1 cellular context compared by ENCODE assay signal in the genomic region with DNA sequence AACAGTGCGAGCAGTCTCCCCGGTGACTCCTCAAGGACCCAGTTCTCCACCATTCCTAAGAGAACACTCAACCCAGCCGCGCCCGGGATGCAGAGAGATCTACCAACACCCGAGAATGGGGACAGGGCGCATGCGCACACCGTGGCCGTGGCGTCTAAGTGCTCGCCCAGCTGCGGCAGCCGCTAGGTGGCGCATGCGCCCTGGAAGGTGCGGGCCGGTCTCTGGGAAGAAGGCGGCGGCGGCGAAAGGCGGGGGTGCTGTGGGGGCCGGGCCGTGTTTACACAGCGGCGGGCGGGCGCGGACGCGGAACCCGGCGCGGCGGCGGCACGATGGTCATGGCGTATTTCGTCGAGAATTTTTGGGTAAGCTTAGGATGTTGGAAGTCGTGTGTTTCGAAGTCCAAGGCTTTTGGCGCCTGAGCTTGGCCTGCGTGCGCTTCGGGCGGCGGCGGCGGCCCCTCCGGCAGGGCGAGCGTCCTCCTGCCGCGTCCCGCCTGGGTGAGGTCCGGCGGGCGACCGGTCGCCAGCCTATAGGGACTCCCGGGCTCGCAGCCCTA.
A peak's percentile ranks its signal among the peaks of the same experiment; 100 is the strongest.
TF ChIP-seq lines count a peak whose summit lies in the region.

A gene with protein sequence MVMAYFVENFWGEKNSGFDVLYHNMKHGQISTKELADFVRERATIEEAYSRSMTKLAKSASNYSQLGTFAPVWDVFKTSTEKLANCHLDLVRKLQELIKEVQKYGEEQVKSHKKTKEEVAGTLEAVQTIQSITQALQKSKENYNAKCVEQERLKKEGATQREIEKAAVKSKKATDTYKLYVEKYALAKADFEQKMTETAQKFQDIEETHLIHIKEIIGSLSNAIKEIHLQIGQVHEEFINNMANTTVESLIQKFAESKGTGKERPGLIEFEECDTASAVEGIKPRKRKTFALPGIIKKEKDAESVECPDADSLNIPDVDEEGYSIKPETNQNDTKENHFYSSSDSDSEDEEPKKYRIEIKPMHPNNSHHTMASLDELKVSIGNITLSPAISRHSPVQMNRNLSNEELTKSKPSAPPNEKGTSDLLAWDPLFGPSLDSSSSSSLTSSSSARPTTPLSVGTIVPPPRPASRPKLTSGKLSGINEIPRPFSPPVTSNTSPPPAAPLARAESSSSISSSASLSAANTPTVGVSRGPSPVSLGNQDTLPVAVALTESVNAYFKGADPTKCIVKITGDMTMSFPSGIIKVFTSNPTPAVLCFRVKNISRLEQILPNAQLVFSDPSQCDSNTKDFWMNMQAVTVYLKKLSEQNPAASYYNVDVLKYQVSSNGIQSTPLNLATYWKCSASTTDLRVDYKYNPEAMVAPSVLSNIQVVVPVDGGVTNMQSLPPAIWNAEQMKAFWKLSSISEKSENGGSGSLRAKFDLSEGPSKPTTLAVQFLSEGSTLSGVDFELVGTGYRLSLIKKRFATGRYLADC (plus strand): TSS at position 274 of the 556 bp plus-strand sequence. CDS start 56 bp downstream, at position 330.

TF ChIP-seq in HepG2, 621 proteins besides CTCF, POLR2A, EP300 and RAD21 (continued from another document and continues in another):
- no peak for TF ChIP-seq ZNF362 (CRISPR knock-in tag; IDR thresholded peaks at IDR 0.05; ENCODE audit: borderline replicate concordance)
- no peak for TF ChIP-seq TEAD2 (CRISPR knock-in tag; IDR thresholded peaks at IDR 0.05)
- no peak for TF ChIP-seq ZNF660 (CRISPR knock-in tag; IDR thresholded peaks at IDR 0.05; ENCODE audit: borderline replicate concordance, low read depth)
- peak; percentile 25; the same call in 1 of the 2 replicates for TF ChIP-seq ZNF704 (CRISPR knock-in tag; IDR thresholded peaks at IDR 0.05; ENCODE audit: borderline replicate concordance)
- TF ChIP-seq ISX (CRISPR knock-in tag; conservative IDR thresholded peaks at IDR 0.05), result no peak
- TF ChIP-seq PHF21A (CRISPR knock-in tag; IDR thresholded peaks at IDR 0.05), result peak; percentile 75
- 0 out of 2 replicates have a peak, but pooled peaks have one; percentile 23 for TF ChIP-seq MIER2 (CRISPR knock-in tag; IDR thresholded peaks at IDR 0.05)
- TF ChIP-seq ZMYM3 (CRISPR knock-in tag; IDR thresholded peaks at IDR 0.05), result no peak
- TF ChIP-seq ZNF30 (CRISPR knock-in tag; IDR thresholded peaks at IDR 0.05), result peak; percentile 27; the same call in 1 of the 2 replicates
- TF ChIP-seq POGZ (CRISPR knock-in tag; IDR thresholded peaks at IDR 0.05), result peak; percentile 56
- TF ChIP-seq, protein P1, sequence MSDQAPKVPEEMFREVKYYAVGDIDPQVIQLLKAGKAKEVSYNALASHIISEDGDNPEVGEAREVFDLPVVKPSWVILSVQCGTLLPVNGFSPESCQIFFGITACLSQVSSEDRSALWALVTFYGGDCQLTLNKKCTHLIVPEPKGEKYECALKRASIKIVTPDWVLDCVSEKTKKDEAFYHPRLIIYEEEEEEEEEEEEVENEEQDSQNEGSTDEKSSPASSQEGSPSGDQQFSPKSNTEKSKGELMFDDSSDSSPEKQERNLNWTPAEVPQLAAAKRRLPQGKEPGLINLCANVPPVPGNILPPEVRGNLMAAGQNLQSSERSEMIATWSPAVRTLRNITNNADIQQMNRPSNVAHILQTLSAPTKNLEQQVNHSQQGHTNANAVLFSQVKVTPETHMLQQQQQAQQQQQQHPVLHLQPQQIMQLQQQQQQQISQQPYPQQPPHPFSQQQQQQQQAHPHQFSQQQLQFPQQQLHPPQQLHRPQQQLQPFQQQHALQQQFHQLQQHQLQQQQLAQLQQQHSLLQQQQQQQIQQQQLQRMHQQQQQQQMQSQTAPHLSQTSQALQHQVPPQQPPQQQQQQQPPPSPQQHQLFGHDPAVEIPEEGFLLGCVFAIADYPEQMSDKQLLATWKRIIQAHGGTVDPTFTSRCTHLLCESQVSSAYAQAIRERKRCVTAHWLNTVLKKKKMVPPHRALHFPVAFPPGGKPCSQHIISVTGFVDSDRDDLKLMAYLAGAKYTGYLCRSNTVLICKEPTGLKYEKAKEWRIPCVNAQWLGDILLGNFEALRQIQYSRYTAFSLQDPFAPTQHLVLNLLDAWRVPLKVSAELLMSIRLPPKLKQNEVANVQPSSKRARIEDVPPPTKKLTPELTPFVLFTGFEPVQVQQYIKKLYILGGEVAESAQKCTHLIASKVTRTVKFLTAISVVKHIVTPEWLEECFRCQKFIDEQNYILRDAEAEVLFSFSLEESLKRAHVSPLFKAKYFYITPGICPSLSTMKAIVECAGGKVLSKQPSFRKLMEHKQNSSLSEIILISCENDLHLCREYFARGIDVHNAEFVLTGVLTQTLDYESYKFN (CRISPR knock-in tag; conservative IDR thresholded peaks at IDR 0.05), result peak; percentile 34; the same call in 1 of the 2 replicates
- TF ChIP-seq TFAP4 (IDR thresholded peaks at IDR 0.05; ENCODE audit: borderline replicate concordance, low read depth), result peak; percentile 56; the same call in 1 of the 2 replicates
- TF ChIP-seq SMYD3 (CRISPR knock-in tag; IDR thresholded peaks at IDR 0.05), result no peak
- TF ChIP-seq ELF4 (CRISPR knock-in tag; IDR thresholded peaks at IDR 0.05; ENCODE audit: borderline replicate concordance), result no peak
- TF ChIP-seq BCL3 (CRISPR knock-in tag; IDR thresholded peaks at IDR 0.05), result peak; percentile 36; the same call in 1 of the 2 replicates
- TF ChIP-seq, protein P2, sequence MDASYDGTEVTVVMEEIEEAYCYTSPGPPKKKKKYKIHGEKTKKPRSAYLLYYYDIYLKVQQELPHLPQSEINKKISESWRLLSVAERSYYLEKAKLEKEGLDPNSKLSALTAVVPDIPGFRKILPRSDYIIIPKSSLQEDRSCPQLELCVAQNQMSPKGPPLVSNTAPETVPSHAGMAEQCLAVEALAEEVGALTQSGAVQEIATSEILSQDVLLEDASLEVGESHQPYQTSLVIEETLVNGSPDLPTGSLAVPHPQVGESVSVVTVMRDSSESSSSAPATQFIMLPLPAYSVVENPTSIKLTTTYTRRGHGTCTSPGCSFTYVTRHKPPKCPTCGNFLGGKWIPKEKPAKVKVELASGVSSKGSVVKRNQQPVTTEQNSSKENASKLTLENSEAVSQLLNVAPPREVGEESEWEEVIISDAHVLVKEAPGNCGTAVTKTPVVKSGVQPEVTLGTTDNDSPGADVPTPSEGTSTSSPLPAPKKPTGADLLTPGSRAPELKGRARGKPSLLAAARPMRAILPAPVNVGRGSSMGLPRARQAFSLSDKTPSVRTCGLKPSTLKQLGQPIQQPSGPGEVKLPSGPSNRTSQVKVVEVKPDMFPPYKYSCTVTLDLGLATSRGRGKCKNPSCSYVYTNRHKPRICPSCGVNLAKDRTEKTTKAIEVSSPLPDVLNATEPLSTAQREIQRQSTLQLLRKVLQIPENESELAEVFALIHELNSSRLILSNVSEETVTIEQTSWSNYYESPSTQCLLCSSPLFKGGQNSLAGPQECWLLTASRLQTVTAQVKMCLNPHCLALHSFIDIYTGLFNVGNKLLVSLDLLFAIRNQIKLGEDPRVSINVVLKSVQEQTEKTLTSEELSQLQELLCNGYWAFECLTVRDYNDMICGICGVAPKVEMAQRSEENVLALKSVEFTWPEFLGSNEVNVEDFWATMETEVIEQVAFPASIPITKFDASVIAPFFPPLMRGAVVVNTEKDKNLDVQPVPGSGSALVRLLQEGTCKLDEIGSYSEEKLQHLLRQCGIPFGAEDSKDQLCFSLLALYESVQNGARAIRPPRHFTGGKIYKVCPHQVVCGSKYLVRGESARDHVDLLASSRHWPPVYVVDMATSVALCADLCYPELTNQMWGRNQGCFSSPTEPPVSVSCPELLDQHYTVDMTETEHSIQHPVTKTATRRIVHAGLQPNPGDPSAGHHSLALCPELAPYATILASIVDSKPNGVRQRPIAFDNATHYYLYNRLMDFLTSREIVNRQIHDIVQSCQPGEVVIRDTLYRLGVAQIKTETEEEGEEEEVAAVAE (CRISPR knock-in tag; IDR thresholded peaks at IDR 0.05; ENCODE audit: borderline replicate concordance), result no peak
- no peak; the same call in 1 of the 2 replicates for TF ChIP-seq RARA (CRISPR knock-in tag; IDR thresholded peaks at IDR 0.05)
- TF ChIP-seq, protein P3, sequence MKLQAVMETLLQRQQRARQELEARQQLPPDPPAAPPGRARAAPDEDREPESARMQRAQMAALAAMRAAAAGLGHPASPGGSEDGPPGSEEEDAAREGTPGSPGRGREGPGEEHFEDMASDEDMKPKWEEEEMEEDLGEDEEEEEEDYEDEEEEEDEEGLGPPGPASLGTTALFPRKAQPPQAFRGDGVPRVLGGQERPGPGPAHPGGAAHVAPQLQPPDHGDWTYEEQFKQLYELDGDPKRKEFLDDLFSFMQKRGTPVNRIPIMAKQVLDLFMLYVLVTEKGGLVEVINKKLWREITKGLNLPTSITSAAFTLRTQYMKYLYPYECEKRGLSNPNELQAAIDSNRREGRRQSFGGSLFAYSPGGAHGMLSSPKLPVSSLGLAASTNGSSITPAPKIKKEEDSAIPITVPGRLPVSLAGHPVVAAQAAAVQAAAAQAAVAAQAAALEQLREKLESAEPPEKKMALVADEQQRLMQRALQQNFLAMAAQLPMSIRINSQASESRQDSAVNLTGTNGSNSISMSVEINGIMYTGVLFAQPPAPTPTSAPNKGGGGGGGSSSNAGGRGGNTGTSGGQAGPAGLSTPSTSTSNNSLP (IDR thresholded peaks at IDR 0.05; ENCODE audit: low read depth, low read length), result no peak
- no peak for TF ChIP-seq ZNF337 (CRISPR knock-in tag; IDR thresholded peaks at IDR 0.05; ENCODE audit: borderline replicate concordance, low read depth)
- TF ChIP-seq ZNF777 (CRISPR knock-in tag; IDR thresholded peaks at IDR 0.05), result peak; percentile 97
- no peak for TF ChIP-seq EHMT2 (IDR thresholded peaks at IDR 0.05; ENCODE audit: borderline replicate concordance, low read depth, low read length)
- TF ChIP-seq KDM5A (IDR thresholded peaks at IDR 0.05; ENCODE audit: borderline replicate concordance, low read length), result peak; percentile 27; the same call in 1 of the 2 replicates
- TF ChIP-seq SOX5 (CRISPR knock-in tag; IDR thresholded peaks at IDR 0.05; ENCODE audit: borderline replicate concordance), result 0 out of 2 replicates have a peak, but pooled peaks have one; percentile 11
- no peak for TF ChIP-seq ZNF678 (CRISPR knock-in tag; IDR thresholded peaks at IDR 0.05)
- TF ChIP-seq SMARCC2 (IDR thresholded peaks at IDR 0.05), result no peak
- no peak for TF ChIP-seq GZF1 (CRISPR knock-in tag; IDR thresholded peaks at IDR 0.05)
- no peak for TF ChIP-seq SUZ12 (IDR thresholded peaks at IDR 0.05; ENCODE audit: low read depth, low read length)
- no peak for TF ChIP-seq TMF1 (CRISPR knock-in tag; IDR thresholded peaks at IDR 0.05; ENCODE audit: low read depth)
- no peak for TF ChIP-seq ATM (IDR thresholded peaks at IDR 0.05; ENCODE audit: borderline replicate concordance)
- no peak for TF ChIP-seq ZNF790 (CRISPR knock-in tag; IDR thresholded peaks at IDR 0.05; ENCODE audit: borderline replicate concordance)
- TF ChIP-seq ZZZ3 (CRISPR knock-in tag; IDR thresholded peaks at IDR 0.05; ENCODE audit: borderline replicate concordance), result no peak
- no peak for TF ChIP-seq MLLT10 (CRISPR knock-in tag; IDR thresholded peaks at IDR 0.05)
- no peak; the same call in 1 of the 2 replicates for TF ChIP-seq IKZF5 (CRISPR knock-in tag; IDR thresholded peaks at IDR 0.05)
- TF ChIP-seq NCOA1 (CRISPR knock-in tag; IDR thresholded peaks at IDR 0.05), result 0 out of 2 replicates have a peak, but pooled peaks have one; percentile 78
- TF ChIP-seq TARDBP (CRISPR knock-in tag; IDR thresholded peaks at IDR 0.05), result peak; percentile 78; the same call in 1 of the 2 replicates
- peak; percentile 51 for TF ChIP-seq FOXA1 (IDR thresholded peaks at IDR 0.05)
- peak; percentile 100 for TF ChIP-seq FOXA1 (CRISPR knock-in tag; IDR thresholded peaks at IDR 0.05)
- peak; percentile 52; the same call in 1 of the 2 replicates for TF ChIP-seq YEATS2 (CRISPR knock-in tag; IDR thresholded peaks at IDR 0.05; ENCODE audit: borderline replicate concordance)
